In the genomic region with DNA sequence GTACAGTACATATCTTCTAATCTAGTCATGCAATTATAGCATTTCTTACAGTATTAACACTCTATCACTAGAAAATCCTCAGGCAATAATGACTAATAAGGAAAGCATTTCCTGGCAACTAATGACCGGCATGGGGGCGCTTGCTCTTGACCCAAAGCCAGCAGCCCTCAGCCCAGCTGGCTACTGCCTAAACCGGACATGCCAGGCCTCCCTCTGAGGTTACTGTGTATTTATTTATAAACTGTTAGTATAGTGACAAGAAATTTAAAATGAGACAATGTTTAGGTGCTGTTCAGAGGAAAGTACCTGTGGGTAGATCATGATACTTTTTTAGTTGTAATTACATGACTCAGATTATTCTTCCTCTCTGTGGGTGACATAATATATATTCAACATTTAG, we compare ENCODE assay signal across 1 cellular context.
TF ChIP-seq lines count a peak whose summit lies in the region.

No MANE protein-coding gene starts in this region.

TF ChIP-seq in HCT116, 20 proteins besides CTCF, POLR2A, EP300 and RAD21 (continued from another document):
- no peak for TF ChIP-seq EZH2 (IDR thresholded peaks at IDR 0.05)
- TF ChIP-seq EZH2phosphoT487 (IDR thresholded peaks at IDR 0.05; ENCODE audit: borderline replicate concordance): no peak
- TF ChIP-seq ZFX (IDR thresholded peaks at IDR 0.05): no peak
- peak; percentile 60 for TF ChIP-seq CEBPB (IDR thresholded peaks at IDR 0.05; ENCODE audit: low read depth)
- TF ChIP-seq SIN3A (IDR thresholded peaks at IDR 0.05; ENCODE audit: low read depth): peak; percentile 50; the same call in 1 of the 2 replicates
- peak; percentile 83 for TF ChIP-seq CBX3 (IDR thresholded peaks at IDR 0.05; ENCODE audit: low read depth)
